2 cellular contexts compared by ENCODE assay signal in the genomic region with DNA sequence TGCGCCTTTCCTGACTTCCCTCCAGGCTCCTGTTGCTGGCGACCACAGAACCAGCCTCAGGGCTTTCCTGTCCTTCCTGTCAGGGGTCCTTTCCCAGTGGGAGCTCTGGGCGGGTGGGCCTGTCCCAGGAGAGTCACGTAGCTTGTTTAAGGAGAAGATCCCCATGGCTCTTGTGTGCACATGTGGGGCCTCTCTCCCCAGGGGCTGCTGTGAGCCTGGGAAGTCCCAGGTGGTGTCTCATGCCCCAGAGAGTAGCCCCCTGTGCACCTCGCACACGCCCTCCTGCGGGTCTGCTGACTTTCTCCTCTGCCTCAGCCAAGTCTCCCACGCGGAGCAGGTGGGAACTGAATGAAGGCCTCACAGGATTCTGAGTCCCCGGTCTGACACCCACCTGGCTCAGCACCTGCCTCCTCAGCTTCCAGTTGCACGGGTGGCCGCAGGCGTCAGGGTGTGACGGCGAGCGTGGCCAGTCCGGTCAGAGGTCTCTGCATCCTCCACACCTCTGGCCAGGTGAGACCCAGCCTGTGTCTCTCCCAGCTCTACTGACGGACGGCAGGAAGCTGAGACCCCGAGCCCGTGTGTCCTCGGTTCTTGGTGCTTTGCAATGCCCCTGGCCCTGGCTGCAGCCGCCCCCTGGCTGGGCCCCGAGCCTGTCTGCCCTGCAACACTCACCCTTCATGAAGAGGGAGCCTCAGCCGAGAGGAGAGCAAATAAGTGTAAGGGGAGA.
TF ChIP-seq lines count a peak whose summit lies in the region.

No MANE protein-coding gene starts in this region.

TF ChIP-seq in HEK293, 187 proteins besides CTCF, POLR2A, EP300 and RAD21:
- TF ChIP-seq ZFHX2 (tag by site-specific recombination; conservative IDR thresholded peaks at IDR 0.05), result peak; percentile 37; the same call in 1 of the 2 replicates
- TF ChIP-seq ZIC2 (tag by site-specific recombination; IDR thresholded peaks at IDR 0.05), result peak; percentile 96
- TF ChIP-seq MYNN (tag by site-specific recombination; IDR thresholded peaks at IDR 0.05; ENCODE audit: borderline replicate concordance), result no peak
- peak; percentile 66 for TF ChIP-seq EGR2 (tag by site-specific recombination; IDR thresholded peaks at IDR 0.05; ENCODE audit: low read depth)

TF ChIP-seq in GM12878, 131 proteins besides CTCF, POLR2A, EP300 and RAD21:
- no peak for TF ChIP-seq ETV6 (conservative IDR thresholded peaks at IDR 0.05 in 1 of 2, IDR thresholded peaks at IDR 0.05 in 1 of 2; ENCODE audit: borderline replicate concordance in 1 of 2, low read depth in 1 of 2)
- no peak for TF ChIP-seq POLR2AphosphoS5 (IDR thresholded peaks at IDR 0.05; ENCODE audit: low read length)
- TF ChIP-seq, protein P1, sequence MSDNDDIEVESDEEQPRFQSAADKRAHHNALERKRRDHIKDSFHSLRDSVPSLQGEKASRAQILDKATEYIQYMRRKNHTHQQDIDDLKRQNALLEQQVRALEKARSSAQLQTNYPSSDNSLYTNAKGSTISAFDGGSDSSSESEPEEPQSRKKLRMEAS (IDR thresholded peaks at IDR 0.05; ENCODE audit: low read depth, low read length), result no peak
- TF ChIP-seq SUPT20H (IDR thresholded peaks at IDR 0.05; ENCODE audit: borderline replicate concordance, control insufficient read depth, low read depth, low read length), result no peak
- no peak for TF ChIP-seq STAT3 (IDR thresholded peaks at IDR 0.05; ENCODE audit: low read depth, low read length)
- no peak for TF ChIP-seq SIN3A (IDR thresholded peaks at IDR 0.05; ENCODE audit: low read depth, low read length)
- TF ChIP-seq, protein P2, sequence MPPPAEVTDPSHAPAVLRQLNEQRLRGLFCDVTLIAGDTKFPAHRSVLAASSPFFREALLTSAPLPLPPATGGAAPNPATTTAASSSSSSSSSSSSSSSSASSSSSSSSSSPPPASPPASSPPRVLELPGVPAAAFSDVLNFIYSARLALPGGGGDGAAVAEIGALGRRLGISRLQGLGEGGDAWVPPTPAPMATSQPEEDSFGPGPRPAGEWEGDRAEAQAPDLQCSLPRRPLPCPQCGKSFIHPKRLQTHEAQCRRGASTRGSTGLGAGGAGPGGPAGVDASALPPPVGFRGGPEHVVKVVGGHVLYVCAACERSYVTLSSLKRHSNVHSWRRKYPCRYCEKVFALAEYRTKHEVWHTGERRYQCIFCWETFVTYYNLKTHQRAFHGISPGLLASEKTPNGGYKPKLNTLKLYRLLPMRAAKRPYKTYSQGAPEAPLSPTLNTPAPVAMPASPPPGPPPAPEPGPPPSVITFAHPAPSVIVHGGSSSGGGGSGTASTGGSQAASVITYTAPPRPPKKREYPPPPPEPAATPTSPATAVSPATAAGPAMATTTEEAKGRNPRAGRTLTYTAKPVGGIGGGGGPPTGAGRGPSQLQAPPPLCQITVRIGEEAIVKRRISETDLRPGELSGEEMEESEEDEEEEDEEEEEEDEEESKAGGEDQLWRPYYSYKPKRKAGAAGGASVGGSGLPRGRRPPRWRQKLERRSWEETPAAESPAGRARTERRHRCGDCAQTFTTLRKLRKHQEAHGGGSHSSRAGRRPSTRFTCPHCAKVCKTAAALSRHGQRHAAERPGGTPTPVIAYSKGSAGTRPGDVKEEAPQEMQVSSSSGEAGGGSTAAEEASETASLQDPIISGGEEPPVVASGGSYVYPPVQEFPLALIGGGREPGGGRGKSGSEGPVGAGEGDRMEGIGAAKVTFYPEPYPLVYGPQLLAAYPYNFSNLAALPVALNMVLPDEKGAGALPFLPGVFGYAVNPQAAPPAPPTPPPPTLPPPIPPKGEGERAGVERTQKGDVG (CRISPR knock-in tag; IDR thresholded peaks at IDR 0.05), result no peak
- TF ChIP-seq BHLHE40 (IDR thresholded peaks at IDR 0.05; ENCODE audit: borderline replicate concordance in 1 of 2, low read depth in 2 of 2, low read length in 1 of 2), result peak in 1 of 2 experiments; percentile 28; a peak in 1 of 4 replicates
- no peak for TF ChIP-seq NFXL1 (IDR thresholded peaks at IDR 0.05; ENCODE audit: borderline replicate concordance)
- TF ChIP-seq CREM (IDR thresholded peaks at IDR 0.05; ENCODE audit: low read depth), result no peak
- peak; percentile 70 for TF ChIP-seq MEF2B (IDR thresholded peaks at IDR 0.05; ENCODE audit: partially characterized antibody, poor library complexity, severe bottlenecking)
- TF ChIP-seq MYC (IDR thresholded peaks at IDR 0.05; ENCODE audit: insufficient read depth, insufficient read length, insufficient replicate concordance, low read length, severe bottlenecking), result no peak
- no peak for TF ChIP-seq BACH1 (IDR thresholded peaks at IDR 0.05; ENCODE audit: borderline replicate concordance)
